In genomic region chr21:36175771-36176565, GRCh38 we compare ENCODE assay signal across 18 cellular contexts.
DNase-seq lines count a peak whose midpoint lies in the region; ATAC-seq lines count a peak whose summit lies in the region.
"Had no signal": no experiment of that assay in that cellular context is flagged by ENCODE, and none has a peak within 500 bp of the region (broad histone marks: within the 10 kb centered on the region; RNA-seq: fewer than 3 reads in every experiment).

No MANE protein-coding gene starts in this region.

- peaks cover 15% of the 10 kb centered on the region for H3K4me1 Mint-ChIP-seq in activated naive CD8-positive, alpha-beta T cell (ENCODE audit: low read depth)
- peaks cover 15% of the 10 kb centered on the region for H3K4me1 Mint-ChIP-seq in activated naive CD8-positive, alpha-beta T cell treated with anti-CD3 and anti-CD28 coated beads, Interleukin-2, amount 50 U/mL, for 24 hours
- H3K4me1 Mint-ChIP-seq in stimulated activated effector memory CD8-positive, alpha-beta T cell treated with anti-CD3 and anti-CD28 coated beads, Interleukin-12 subunit alpha, Interleukin-12 subunit beta, amount 100 ng/mL, for 72 hours: peaks cover 13% of the 10 kb centered on the region
- H3K4me1 Mint-ChIP-seq: brain had no signal

- H3K27ac Mint-ChIP-seq in activated naive CD8-positive, alpha-beta T cell: peak overlapping the region; percentile 17
- no peak overlapping the region for H3K27ac Mint-ChIP-seq in activated naive CD8-positive, alpha-beta T cell treated with anti-CD3 and anti-CD28 coated beads, Interleukin-2, amount 50 U/mL, for 24 hours
- H3K27ac Mint-ChIP-seq in stimulated activated effector memory CD8-positive, alpha-beta T cell treated with anti-CD3 and anti-CD28 coated beads, Interleukin-12 subunit alpha, Interleukin-12 subunit beta, amount 100 ng/mL, for 72 hours: peak overlapping the region; percentile 64

- no peaks in the 10 kb centered on the region for H3K27me3 Mint-ChIP-seq in activated naive CD8-positive, alpha-beta T cell
- H3K27me3 Mint-ChIP-seq in activated naive CD8-positive, alpha-beta T cell treated with anti-CD3 and anti-CD28 coated beads, Interleukin-2, amount 50 U/mL, for 24 hours: no peaks in the 10 kb centered on the region
- H3K27me3 Mint-ChIP-seq: brain had no signal

- no peak overlapping the region for H3K4me3 Mint-ChIP-seq in activated naive CD8-positive, alpha-beta T cell
- H3K4me3 Mint-ChIP-seq in activated naive CD8-positive, alpha-beta T cell treated with anti-CD3 and anti-CD28 coated beads, Interleukin-2, amount 50 U/mL, for 24 hours: no peak overlapping the region
- no peak overlapping the region for H3K4me3 Mint-ChIP-seq in stimulated activated effector memory CD8-positive, alpha-beta T cell treated with anti-CD3 and anti-CD28 coated beads, Interleukin-12 subunit alpha, Interleukin-12 subunit beta, amount 100 ng/mL, for 72 hours
- H3K4me3 Mint-ChIP-seq: brain had no signal

- no peak for DNase-seq in activated naive CD8-positive, alpha-beta T cell treated with anti-CD3 and anti-CD28 coated beads, Interleukin-2, amount 50 U/mL, for 24 hours
- DNase-seq in NCI-H2171 treated with DMSO at 0.1 percent for 48 hours (lab: John Stamatoyannopoulos, UW): peak; percentile 98
- DNase-seq in cerebellar cortex (ENCODE audit: low spot score): peak; percentile 89
- no peak for DNase-seq in stimulated activated effector memory CD8-positive, alpha-beta T cell treated with anti-CD3 and anti-CD28 coated beads, Interleukin-12 subunit alpha, Interleukin-12 subunit beta, amount 100 ng/mL, for 72 hours (ENCODE audit: low spot score in 2 of 2)
- DNase-seq in activated T-cell treated with anti-CD3 and anti-CD28 coated beads for 4 hours: no peak
- DNase-seq in NCI-H1930 (lab: John Stamatoyannopoulos, UW): no peak
- DNase-seq: activated CD4-positive, alpha-beta T cell treated with anti-CD3 and anti-CD28 coated beads for 4 hours; activated naive CD4-positive, alpha-beta T cell treated with anti-CD3 and anti-CD28 coated beads, Interleukin-2, amount 50 U/mL, for 16 hours; Caco-2; GDM1; Karpas-422; NCI-H446 treated with DMSO at 0.1 percent for 48 hours; stimulated activated CD4-positive, alpha-beta T cell treated with anti-CD3 and anti-CD28 coated beads, Interleukin-4, amount 100 ng/mL, for 24 hours had no signal

- H3K9me3 Mint-ChIP-seq in activated naive CD8-positive, alpha-beta T cell (ENCODE audit: low read depth): no peaks in the 10 kb centered on the region
- H3K9me3 Mint-ChIP-seq in activated naive CD8-positive, alpha-beta T cell treated with anti-CD3 and anti-CD28 coated beads, Interleukin-2, amount 50 U/mL, for 24 hours: no peaks in the 10 kb centered on the region
- no peaks in the 10 kb centered on the region for H3K9me3 Mint-ChIP-seq in stimulated activated effector memory CD8-positive, alpha-beta T cell treated with anti-CD3 and anti-CD28 coated beads, Interleukin-12 subunit alpha, Interleukin-12 subunit beta, amount 100 ng/mL, for 72 hours

- ATAC-seq in activated naive CD8-positive, alpha-beta T cell treated with anti-CD3 and anti-CD28 coated beads, Interleukin-2, amount 50 U/mL, for 24 hours: no peak
- no peak for ATAC-seq in stimulated activated effector memory CD8-positive, alpha-beta T cell treated with anti-CD3 and anti-CD28 coated beads, Interleukin-12 subunit alpha, Interleukin-12 subunit beta, amount 100 ng/mL, for 72 hours
- no peak for ATAC-seq in HG02840 (IDR thresholded peaks at IDR 0.05; ENCODE audit: low FRiP score, unreplicated experiment)
- ATAC-seq: GM12878, left lobe of liver had no signal

- peaks cover 4% of the 10 kb centered on the region for H3K36me3 Mint-ChIP-seq in activated naive CD8-positive, alpha-beta T cell
- H3K36me3 Mint-ChIP-seq in activated naive CD8-positive, alpha-beta T cell treated with anti-CD3 and anti-CD28 coated beads, Interleukin-2, amount 50 U/mL, for 24 hours (ENCODE audit: low read depth): peaks cover 7% of the 10 kb centered on the region
- H3K36me3 Mint-ChIP-seq in stimulated activated effector memory CD8-positive, alpha-beta T cell treated with anti-CD3 and anti-CD28 coated beads, Interleukin-12 subunit alpha, Interleukin-12 subunit beta, amount 100 ng/mL, for 72 hours: no peaks in the 10 kb centered on the region

Comparison
In these comparisons a context has a peak if more than half of its experiments do, and no peak if none do; other contexts are left out.
1. DNase-seq: peak in NCI-H2171 treated with DMSO at 0.1 percent for 48 hours (single experiment) and cerebellar cortex (single experiment); none in activated naive CD8-positive, alpha-beta T cell treated with anti-CD3 and anti-CD28 coated beads, Interleukin-2, amount 50 U/mL, for 24 hours (single experiment), stimulated activated effector memory CD8-positive, alpha-beta T cell treated with anti-CD3 and anti-CD28 coated beads, Interleukin-12 subunit alpha, Interleukin-12 subunit beta, amount 100 ng/mL, for 72 hours (0 of 2), activated T-cell treated with anti-CD3 and anti-CD28 coated beads for 4 hours (single experiment) and NCI-H1930 (0 of 2).